Comparison of ENCODE assay signal across 1 cellular context in the genomic region with DNA sequence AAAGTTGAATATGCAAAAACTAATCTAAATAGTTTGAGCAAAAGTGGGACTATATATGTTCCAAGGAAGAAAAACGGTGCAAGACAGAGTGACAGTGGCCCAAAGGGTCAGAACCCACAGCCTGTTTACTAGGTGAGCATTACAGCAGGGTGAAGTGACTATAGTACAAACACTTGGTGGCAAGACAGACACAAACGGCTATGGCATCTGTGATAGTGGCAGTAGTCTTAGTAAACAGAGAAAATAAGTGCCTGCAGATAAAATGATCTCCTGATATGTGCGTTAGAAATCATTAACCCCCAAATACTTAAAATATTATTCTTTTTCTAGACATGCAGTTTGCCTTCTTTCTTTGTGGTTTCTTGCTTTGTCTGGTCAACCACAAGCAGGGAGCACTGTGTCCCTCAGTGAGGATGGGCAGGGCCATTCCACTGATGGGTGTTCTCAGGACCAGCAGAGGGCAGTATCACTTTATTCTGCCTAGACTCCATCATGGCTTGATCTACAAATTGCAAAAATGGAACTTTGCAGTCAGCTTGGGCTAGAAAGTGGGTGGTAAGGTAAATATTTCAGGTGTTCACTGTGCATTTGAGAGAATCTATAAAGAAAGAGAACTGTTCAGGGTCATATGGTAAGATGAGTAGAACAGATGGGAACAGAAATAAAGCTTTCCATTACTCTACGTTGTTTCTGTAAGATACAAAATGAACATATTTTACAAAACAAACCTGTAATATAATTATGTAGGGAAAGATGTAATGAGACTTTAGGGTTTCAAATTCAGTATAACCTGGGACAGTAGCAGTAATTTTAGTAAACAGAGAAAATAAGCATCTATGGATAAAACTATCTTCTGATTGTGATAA.
TF ChIP-seq lines count a peak whose summit lies in the region.

No MANE protein-coding gene starts in this region.

TF ChIP-seq in neural cell, 6 proteins besides CTCF, POLR2A, EP300 and RAD21 (continued from another document):
- TF ChIP-seq, protein P1, sequence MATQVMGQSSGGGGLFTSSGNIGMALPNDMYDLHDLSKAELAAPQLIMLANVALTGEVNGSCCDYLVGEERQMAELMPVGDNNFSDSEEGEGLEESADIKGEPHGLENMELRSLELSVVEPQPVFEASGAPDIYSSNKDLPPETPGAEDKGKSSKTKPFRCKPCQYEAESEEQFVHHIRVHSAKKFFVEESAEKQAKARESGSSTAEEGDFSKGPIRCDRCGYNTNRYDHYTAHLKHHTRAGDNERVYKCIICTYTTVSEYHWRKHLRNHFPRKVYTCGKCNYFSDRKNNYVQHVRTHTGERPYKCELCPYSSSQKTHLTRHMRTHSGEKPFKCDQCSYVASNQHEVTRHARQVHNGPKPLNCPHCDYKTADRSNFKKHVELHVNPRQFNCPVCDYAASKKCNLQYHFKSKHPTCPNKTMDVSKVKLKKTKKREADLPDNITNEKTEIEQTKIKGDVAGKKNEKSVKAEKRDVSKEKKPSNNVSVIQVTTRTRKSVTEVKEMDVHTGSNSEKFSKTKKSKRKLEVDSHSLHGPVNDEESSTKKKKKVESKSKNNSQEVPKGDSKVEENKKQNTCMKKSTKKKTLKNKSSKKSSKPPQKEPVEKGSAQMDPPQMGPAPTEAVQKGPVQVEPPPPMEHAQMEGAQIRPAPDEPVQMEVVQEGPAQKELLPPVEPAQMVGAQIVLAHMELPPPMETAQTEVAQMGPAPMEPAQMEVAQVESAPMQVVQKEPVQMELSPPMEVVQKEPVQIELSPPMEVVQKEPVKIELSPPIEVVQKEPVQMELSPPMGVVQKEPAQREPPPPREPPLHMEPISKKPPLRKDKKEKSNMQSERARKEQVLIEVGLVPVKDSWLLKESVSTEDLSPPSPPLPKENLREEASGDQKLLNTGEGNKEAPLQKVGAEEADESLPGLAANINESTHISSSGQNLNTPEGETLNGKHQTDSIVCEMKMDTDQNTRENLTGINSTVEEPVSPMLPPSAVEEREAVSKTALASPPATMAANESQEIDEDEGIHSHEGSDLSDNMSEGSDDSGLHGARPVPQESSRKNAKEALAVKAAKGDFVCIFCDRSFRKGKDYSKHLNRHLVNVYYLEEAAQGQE (IDR thresholded peaks at IDR 0.05; ENCODE audit: borderline replicate concordance), result no peak
